Comparison of ENCODE assay signal across 1 cellular context in genomic region chr14:30808576-30808975, GRCh38.
TF ChIP-seq lines count a peak whose summit lies in the region.

No MANE protein-coding gene starts in this region.

TF ChIP-seq in HCT116, 20 proteins besides CTCF, POLR2A, EP300 and RAD21 (continued from another document):
- no peak for TF ChIP-seq ZBTB33 (IDR thresholded peaks at IDR 0.05; ENCODE audit: extremely low read depth, insufficient replicate concordance, low read length)
- TF ChIP-seq ELF1 (IDR thresholded peaks at IDR 0.05; ENCODE audit: borderline replicate concordance, low read depth): no peak
- TF ChIP-seq EZH2phosphoT487 (IDR thresholded peaks at IDR 0.05; ENCODE audit: borderline replicate concordance): no peak
- TF ChIP-seq ZNF274 (IDR thresholded peaks at IDR 0.05; ENCODE audit: low read depth, low read length): no peak
- no peak for TF ChIP-seq FOSL1 (IDR thresholded peaks at IDR 0.05; ENCODE audit: low read depth)
- no peak for TF ChIP-seq YY1 (IDR thresholded peaks at IDR 0.05; ENCODE audit: extremely low read depth, insufficient replicate concordance, low read depth, low read length)
- no peak for TF ChIP-seq EZH2 (IDR thresholded peaks at IDR 0.05)
- TF ChIP-seq POLR2AphosphoS5 (IDR thresholded peaks at IDR 0.05; ENCODE audit: low read depth, low read length): no peak
- TF ChIP-seq ATF3 (IDR thresholded peaks at IDR 0.05): no peak
